13 cellular contexts compared by ENCODE assay signal in genomic region chr7:121084748-121085336, GRCh38.
DNase-seq lines count a peak whose midpoint lies in the region; ATAC-seq and TF ChIP-seq lines count a peak whose summit lies in the region.
"Had no signal": no experiment of that assay in that cellular context is flagged by ENCODE, and none has a peak within 500 bp of the region (broad histone marks: within the 10 kb centered on the region; RNA-seq: fewer than 3 reads in every experiment).

No MANE protein-coding gene starts in this region.

- H3K9me3 Mint-ChIP-seq in stimulated activated memory B cell treated with anti-CD40 and anti-IgM and Interleukin-4, amounts not matched to agents 10 μg/mL and 1 μg/mL and 100 μg/mL, for 72 hours, result no peaks in the 10 kb centered on the region
- H3K9me3 Mint-ChIP-seq: activated T-helper 17 cell treated with anti-CD3 and anti-CD28 coated beads, Interleukin-2, amount 50 U/mL, for 72 hours; neural progenitor cell; T-cell had no signal

- no peaks in the 10 kb centered on the region for H3K27me3 Mint-ChIP-seq in stimulated activated memory B cell treated with anti-CD40 and anti-IgM and Interleukin-4, amounts not matched to agents 10 μg/mL and 1 μg/mL and 100 μg/mL, for 72 hours

- H3K4me1 ChIP-seq in heart right ventricle, result peaks cover 0 to 66% (median 41%) of the 10 kb centered on the region in 9 donors
- H3K4me1 ChIP-seq: neural progenitor cell had no signal

- ATAC-seq in heart right ventricle, result peak in 7 of 8 donors; percentile 45 to 67 (median 62)
- ATAC-seq in stimulated activated memory B cell treated with anti-CD40 and anti-IgM and Interleukin-4, amounts not matched to agents 10 μg/mL and 1 μg/mL and 100 μg/mL, for 72 hours, result no peak
- ATAC-seq in GM19395 (IDR thresholded peaks at IDR 0.05; ENCODE audit: unreplicated experiment), result no peak
- ATAC-seq in HG03439 (IDR thresholded peaks at IDR 0.05; ENCODE audit: unreplicated experiment), result no peak
- ATAC-seq: activated T-helper 17 cell treated with anti-CD3 and anti-CD28 coated beads, Interleukin-2, amount 50 U/mL, for 72 hours; T-cell had no signal

- H3K36me3 ChIP-seq in heart right ventricle, result no peaks in the 10 kb centered on the region
- H3K36me3 ChIP-seq: neural progenitor cell had no signal

- H3K27ac Mint-ChIP-seq in stimulated activated memory B cell treated with anti-CD40 and anti-IgM and Interleukin-4, amounts not matched to agents 10 μg/mL and 1 μg/mL and 100 μg/mL, for 72 hours, result peak overlapping the region; percentile 26
- H3K27ac Mint-ChIP-seq: activated T-helper 17 cell treated with anti-CD3 and anti-CD28 coated beads, Interleukin-2, amount 50 U/mL, for 72 hours; neural progenitor cell; T-cell had no signal

- 26 to 44% methylated on average over 5 of the region's 5 CpGs for WGBS in heart right ventricle, 2 donors

- H3K27me3 ChIP-seq in heart right ventricle, result no peaks in the 10 kb centered on the region
- H3K27me3 ChIP-seq: neural progenitor cell had no signal

- H3K27ac ChIP-seq in heart right ventricle, result peak overlapping the region in 9 of 10 donors; percentile 72 to 86 (median 80)
- H3K27ac ChIP-seq: neural progenitor cell had no signal

- no peak overlapping the region for H3K4me3 Mint-ChIP-seq in stimulated activated memory B cell treated with anti-CD40 and anti-IgM and Interleukin-4, amounts not matched to agents 10 μg/mL and 1 μg/mL and 100 μg/mL, for 72 hours
- H3K4me3 Mint-ChIP-seq: activated T-helper 17 cell treated with anti-CD3 and anti-CD28 coated beads, Interleukin-2, amount 50 U/mL, for 72 hours; neural progenitor cell; T-cell had no signal

- H3K4me3 ChIP-seq in HFF-Myc (replicated peaks; ENCODE audit: low read depth, low read length) (no peak overlapping the region), heart right ventricle (peak overlapping the region in 1 of 10 donors; percentile 22)
- H3K4me3 ChIP-seq: neural progenitor cell had no signal

- H3K36me3 Mint-ChIP-seq in stimulated activated memory B cell treated with anti-CD40 and anti-IgM and Interleukin-4, amounts not matched to agents 10 μg/mL and 1 μg/mL and 100 μg/mL, for 72 hours, result no peaks in the 10 kb centered on the region
- H3K36me3 Mint-ChIP-seq: neural progenitor cell, T-cell had no signal

- TF ChIP-seq CTCF in HFF-Myc (IDR thresholded peaks at IDR 0.05; ENCODE audit: low read depth, low read length, missing control alignments) (no peak), heart right ventricle (IDR thresholded peaks at IDR 0.05) (no peak)

- DNase-seq in HFF-Myc (ENCODE audit: extremely low read depth, low read depth) (peak; percentile 76), amniotic stem cell (lab: John Stamatoyannopoulos, UW) (peak; percentile 28), heart right ventricle (peak in 1 of 2 donors; percentile 11), NCI-H2227 treated with DMSO at 0.1 percent for 48 hours (lab: John Stamatoyannopoulos, UW) (no peak), COR-L47 (lab: John Stamatoyannopoulos, UW) (no peak)
- DNase-seq: glutamatergic neuron, NCI-H2081 treated with DMSO at 0.1 percent for 48 hours, T-cell had no signal

- no peaks in the 10 kb centered on the region for H3K9me3 ChIP-seq in heart right ventricle

- intact Hi-C loops in heart right ventricle (cut with DNase I), result loop anchor here in 4 of 10 donors (2.0 to 10.0 kb wide), 3 partner anchors 20 to 290 kb away; partner anchors contain the start of gene CPED1 (in 2 of the 4)

- H3K4me1 Mint-ChIP-seq in stimulated activated memory B cell treated with anti-CD40 and anti-IgM and Interleukin-4, amounts not matched to agents 10 μg/mL and 1 μg/mL and 100 μg/mL, for 72 hours, result peaks cover 28% of the 10 kb centered on the region
- H3K4me1 Mint-ChIP-seq: activated T-helper 17 cell treated with anti-CD3 and anti-CD28 coated beads, Interleukin-2, amount 50 U/mL, for 72 hours; neural progenitor cell; T-cell had no signal

Comparison
In these comparisons a context has a peak if more than half of its experiments do, and no peak if none do; other contexts are left out.
1. DNase-seq: peak in HFF-Myc (single experiment) and amniotic stem cell (single experiment); none in NCI-H2227 treated with DMSO at 0.1 percent for 48 hours (single experiment) and COR-L47 (single experiment).
2. ATAC-seq: peak in heart right ventricle (7 of 8); none in stimulated activated memory B cell treated with anti-CD40 and anti-IgM and Interleukin-4, amounts not matched to agents 10 μg/mL and 1 μg/mL and 100 μg/mL, for 72 hours (single experiment), GM19395 (single experiment) and HG03439 (single experiment).